8 cellular contexts compared by ENCODE assay signal in the genomic region with DNA sequence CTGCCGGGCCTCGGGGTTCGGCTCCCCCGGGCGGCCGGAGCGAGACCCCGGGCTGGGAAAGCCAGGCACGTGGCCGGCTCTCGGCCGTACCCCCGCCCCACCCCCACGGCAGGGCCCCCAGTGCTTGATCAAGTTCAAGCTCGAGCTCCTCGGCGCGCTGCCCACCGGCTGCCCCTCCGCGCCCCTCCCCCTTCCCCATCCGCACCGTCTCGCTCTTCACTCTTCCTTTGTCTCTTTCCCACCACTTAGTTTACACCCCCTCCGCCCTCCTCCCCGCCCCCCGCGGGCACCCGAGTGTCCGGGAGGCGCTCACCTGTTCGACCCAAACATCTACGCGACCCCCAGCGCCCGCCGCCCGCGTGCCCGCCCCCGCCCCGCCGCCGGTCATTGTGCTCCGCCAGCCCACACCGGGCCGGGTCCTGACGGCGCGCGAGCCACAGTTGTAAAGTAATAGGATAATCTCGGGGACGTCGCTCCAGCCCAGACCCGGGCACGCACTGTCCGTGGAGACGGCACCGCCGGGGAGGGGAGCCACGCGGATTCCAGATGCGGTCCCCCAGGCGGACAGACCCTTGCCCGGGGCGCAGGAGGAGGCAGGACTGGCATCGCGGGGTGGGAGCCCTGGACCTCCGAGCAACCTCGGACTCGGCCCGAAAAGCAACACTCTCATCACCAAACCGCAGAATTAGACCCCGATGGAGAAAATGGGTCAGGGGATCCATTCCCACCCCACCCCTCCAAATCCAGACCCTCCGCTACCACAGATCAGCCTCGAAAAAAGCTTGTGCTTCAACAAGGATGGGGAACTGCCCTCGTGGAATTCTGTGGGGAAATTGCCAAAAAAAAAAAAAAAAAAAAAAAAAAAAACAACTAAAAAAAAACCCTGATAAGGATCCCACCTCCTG.
DNase-seq lines count a peak whose midpoint lies in the region; ATAC-seq and TF ChIP-seq lines count a peak whose summit lies in the region.

No MANE protein-coding gene starts in this region.

- no peak for TF ChIP-seq RAD21 in Ishikawa (IDR thresholded peaks at IDR 0.05; ENCODE audit: low read depth)

- ATAC-seq in GM21381 (IDR thresholded peaks at IDR 0.05; ENCODE audit: unreplicated experiment) (no peak), GM19035 (IDR thresholded peaks at IDR 0.05; ENCODE audit: unreplicated experiment) (no peak)

- no peak for TF ChIP-seq POLR2A in testis (IDR thresholded peaks at IDR 0.05)

- TF ChIP-seq EP300 in Ishikawa (IDR thresholded peaks at IDR 0.05; ENCODE audit: borderline replicate concordance): no peak

- DNase-seq in BJ (ENCODE audit: low read depth) (no peak), WERI-Rb-1 (peak; percentile 66), testis (peak; percentile 42)

- H3K27ac ChIP-seq in WERI-Rb-1: peak overlapping the region; percentile 99
- H3K27ac ChIP-seq in duodenal mucosa (ENCODE audit: low read depth, low read length): peak overlapping the region; percentile 56
- peak overlapping the region; percentile 87 for H3K27ac ChIP-seq in mesodermal cell (ENCODE audit: low read depth, low read length, severe bottlenecking)
- H3K27ac ChIP-seq in testis: peak overlapping the region; percentile 65 to 66

- intact Hi-C loops in testis (cut with DNase I; ENCODE audit: low total_unique reads): no loop called here

- H3K9ac ChIP-seq in duodenal mucosa (ENCODE audit: low read depth in 1 of 2, low read length in 2 of 2): peak overlapping the region; percentile 55 to 64

- H3K27me3 ChIP-seq in BJ (ENCODE audit: control insufficient read depth, insufficient read depth, low read length) (no peaks in the 10 kb centered on the region; the same call in 1 of the 2 replicates), WERI-Rb-1 (ENCODE audit: insufficient read depth, low read depth, severe bottlenecking) (no peaks in the 10 kb centered on the region), duodenal mucosa (ENCODE audit: control insufficient read depth in 1 of 2, insufficient read depth in 2 of 2, low read length in 2 of 2) (no peaks in the 10 kb centered on the region), testis (no peaks in the 10 kb centered on the region)

- H3K4me1 ChIP-seq in duodenal mucosa (ENCODE audit: control insufficient read depth in 1 of 2, insufficient read depth in 2 of 2, low read length in 2 of 2) (peaks cover 42 to 43% of the 10 kb centered on the region in 2 donors), mesodermal cell (ENCODE audit: control insufficient read depth, insufficient read depth, low read length, poor library complexity, severe bottlenecking) (peaks cover 34% of the 10 kb centered on the region), testis (peaks cover 33% of the 10 kb centered on the region)

- POLR2A ChIA-PET in BJ (lab: Charles Lee): interaction anchor here (0.9 kb wide), 1 partner anchor 9 kb away, joined by 3 read pairs; no protein-coding TSS in a partner anchor

- TF ChIP-seq CTCF in BJ (IDR thresholded peaks at IDR 0.05; ENCODE audit: insufficient read depth, low read depth, low read length) (no peak), WERI-Rb-1 (IDR thresholded peaks at IDR 0.05; ENCODE audit: low read depth, low read length) (no peak), testis (IDR thresholded peaks at IDR 0.05) (no peak)

- CTCF ChIA-PET in BJ (lab: Yijun Ruan, JAX): interaction anchor here (0.6 to 2.6 kb wide), 13 partner anchors 10 to 168 kb away, joined by 3 to 12 read pairs (median 3); partner anchors contain the start of gene ASXL1

- H3K36me3 ChIP-seq in BJ (ENCODE audit: control insufficient read depth, insufficient read depth, low read length) (no peaks in the 10 kb centered on the region; the same call in 1 of the 2 replicates), WERI-Rb-1 (peaks cover 5% of the 10 kb centered on the region; the same call in 1 of the 2 replicates), duodenal mucosa (ENCODE audit: control insufficient read depth in 1 of 2, insufficient read depth in 2 of 2, low read length in 2 of 2) (no peaks in the 10 kb centered on the region), mesodermal cell (ENCODE audit: control insufficient read depth, insufficient read depth, low read length) (peaks cover 3% of the 10 kb centered on the region), testis (ENCODE audit: low read depth, missing control alignments) (no peaks in the 10 kb centered on the region)

- H3K4me3 ChIP-seq in BJ (ENCODE audit: low read depth, low read length): peak overlapping the region; percentile 65
- peak overlapping the region; percentile 80 for H3K4me3 ChIP-seq in WERI-Rb-1 (ENCODE audit: low read depth, low read length)
- H3K4me3 ChIP-seq in duodenal mucosa (ENCODE audit: low read depth in 1 of 2, low read length in 2 of 2): peak overlapping the region; percentile 73 to 79
- peak overlapping the region; percentile 84 for H3K4me3 ChIP-seq in mesodermal cell (ENCODE audit: extremely low read depth, insufficient read depth, low read length, poor library complexity, severe bottlenecking)
- peak overlapping the region; percentile 67 to 74 for H3K4me3 ChIP-seq in testis

- no peaks in the 10 kb centered on the region for H3K9me3 ChIP-seq in WERI-Rb-1 (ENCODE audit: severe bottlenecking)
- H3K9me3 ChIP-seq in duodenal mucosa (ENCODE audit: control insufficient read depth in 1 of 2, low read length in 2 of 2): no peaks in the 10 kb centered on the region
- H3K9me3 ChIP-seq in mesodermal cell (ENCODE audit: control insufficient read depth, low read length): no peaks in the 10 kb centered on the region
- H3K9me3 ChIP-seq in testis: no peaks in the 10 kb centered on the region

- 0% methylated on average over 43 to 51 of the region's 77 CpGs for WGBS in mesodermal cell (ENCODE audit: insufficient coverage in 2 of 2), 2 experiments
- 0 to 1% methylated on average over 37 to 71 of the region's 77 CpGs for WGBS in testis, 2 donors

TF ChIP-seq in Ishikawa, 13 proteins besides CTCF, POLR2A, EP300 and RAD21:
- TF ChIP-seq, protein P1, sequence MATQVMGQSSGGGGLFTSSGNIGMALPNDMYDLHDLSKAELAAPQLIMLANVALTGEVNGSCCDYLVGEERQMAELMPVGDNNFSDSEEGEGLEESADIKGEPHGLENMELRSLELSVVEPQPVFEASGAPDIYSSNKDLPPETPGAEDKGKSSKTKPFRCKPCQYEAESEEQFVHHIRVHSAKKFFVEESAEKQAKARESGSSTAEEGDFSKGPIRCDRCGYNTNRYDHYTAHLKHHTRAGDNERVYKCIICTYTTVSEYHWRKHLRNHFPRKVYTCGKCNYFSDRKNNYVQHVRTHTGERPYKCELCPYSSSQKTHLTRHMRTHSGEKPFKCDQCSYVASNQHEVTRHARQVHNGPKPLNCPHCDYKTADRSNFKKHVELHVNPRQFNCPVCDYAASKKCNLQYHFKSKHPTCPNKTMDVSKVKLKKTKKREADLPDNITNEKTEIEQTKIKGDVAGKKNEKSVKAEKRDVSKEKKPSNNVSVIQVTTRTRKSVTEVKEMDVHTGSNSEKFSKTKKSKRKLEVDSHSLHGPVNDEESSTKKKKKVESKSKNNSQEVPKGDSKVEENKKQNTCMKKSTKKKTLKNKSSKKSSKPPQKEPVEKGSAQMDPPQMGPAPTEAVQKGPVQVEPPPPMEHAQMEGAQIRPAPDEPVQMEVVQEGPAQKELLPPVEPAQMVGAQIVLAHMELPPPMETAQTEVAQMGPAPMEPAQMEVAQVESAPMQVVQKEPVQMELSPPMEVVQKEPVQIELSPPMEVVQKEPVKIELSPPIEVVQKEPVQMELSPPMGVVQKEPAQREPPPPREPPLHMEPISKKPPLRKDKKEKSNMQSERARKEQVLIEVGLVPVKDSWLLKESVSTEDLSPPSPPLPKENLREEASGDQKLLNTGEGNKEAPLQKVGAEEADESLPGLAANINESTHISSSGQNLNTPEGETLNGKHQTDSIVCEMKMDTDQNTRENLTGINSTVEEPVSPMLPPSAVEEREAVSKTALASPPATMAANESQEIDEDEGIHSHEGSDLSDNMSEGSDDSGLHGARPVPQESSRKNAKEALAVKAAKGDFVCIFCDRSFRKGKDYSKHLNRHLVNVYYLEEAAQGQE (IDR thresholded peaks at IDR 0.05; ENCODE audit: low read depth): no peak
- peak; percentile 47 for TF ChIP-seq ZBTB7A (IDR thresholded peaks at IDR 0.05; ENCODE audit: low read depth)
- TF ChIP-seq, protein P2, sequence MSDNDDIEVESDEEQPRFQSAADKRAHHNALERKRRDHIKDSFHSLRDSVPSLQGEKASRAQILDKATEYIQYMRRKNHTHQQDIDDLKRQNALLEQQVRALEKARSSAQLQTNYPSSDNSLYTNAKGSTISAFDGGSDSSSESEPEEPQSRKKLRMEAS (IDR thresholded peaks at IDR 0.05): peak; percentile 35; the same call in 1 of the 2 replicates
TF ChIP-seq in Ishikawa: peak in this region for 2.
